14 cellular contexts compared by ENCODE assay signal in genomic region chr2:37658682-37659081, GRCh38. TPM values are rescaled to one million over a fixed set of nuclear protein-coding genes. Genes with fewer than 3 reads are reported as not detected.
DNase-seq lines count a peak whose midpoint lies in the region; ATAC-seq and TF ChIP-seq lines count a peak whose summit lies in the region.
"Had no signal": no experiment of that assay in that cellular context is flagged by ENCODE, and none has a peak within 500 bp of the region (broad histone marks: within the 10 kb centered on the region; RNA-seq: fewer than 3 reads in every experiment).

No MANE protein-coding gene starts in this region.

- no peaks in the 10 kb centered on the region for H3K9me3 Mint-ChIP-seq in stimulated activated naive CD8-positive, alpha-beta T cell treated with anti-CD3 and anti-CD28 coated beads, Interleukin-15, Interleukin-2, amounts not matched to agents 100 ng/mL and 50 ng/mL, for 24 hours
- no peaks in the 10 kb centered on the region for H3K9me3 Mint-ChIP-seq in chondrocyte (ENCODE audit: low read depth)
- H3K9me3 Mint-ChIP-seq in natural killer cell = no peaks in the 10 kb centered on the region

- ATAC-seq in stimulated activated naive CD8-positive, alpha-beta T cell treated with anti-CD3 and anti-CD28 coated beads, Interleukin-15, Interleukin-2, amounts not matched to agents 100 U/mL and 50 U/mL, for 24 hours = no peak
- ATAC-seq in natural killer cell (no peak), HG03565 (IDR thresholded peaks at IDR 0.05; ENCODE audit: unreplicated experiment) (no peak)

- in situ Hi-C loops in brain microvascular endothelial cell (cut with HindIII; ENCODE audit: low pct_ligation_motif_present, low sequenced_read_pairs) = no loop called here

- no peaks in the 10 kb centered on the region for H3K27me3 ChIP-seq in uterus
- H3K27me3 ChIP-seq in brain microvascular endothelial cell (replicated peaks) = no peaks in the 10 kb centered on the region

- TF ChIP-seq POLR2A in uterus (IDR thresholded peaks at IDR 0.05) = no peak

- TF ChIP-seq CTCF in chondrocyte (IDR thresholded peaks at IDR 0.05) = no peak
- no peak for TF ChIP-seq CTCF in natural killer cell (IDR thresholded peaks at IDR 0.05)
- no peak for TF ChIP-seq CTCF in uterus (IDR thresholded peaks at IDR 0.05)
- TF ChIP-seq CTCF in brain microvascular endothelial cell (IDR thresholded peaks at IDR 0.05; ENCODE audit: low read depth, low read length, missing control alignments) = no peak

- peak overlapping the region; percentile 27 to 95 for H3K27ac ChIP-seq in uterus
- no peak overlapping the region for H3K27ac ChIP-seq in brain microvascular endothelial cell

- no peaks in the 10 kb centered on the region for H3K27me3 Mint-ChIP-seq in stimulated activated naive CD8-positive, alpha-beta T cell treated with anti-CD3 and anti-CD28 coated beads, Interleukin-15, Interleukin-2, amounts not matched to agents 100 ng/mL and 50 ng/mL, for 24 hours
- no peaks in the 10 kb centered on the region for H3K27me3 Mint-ChIP-seq in chondrocyte (ENCODE audit: low read depth)
- H3K27me3 Mint-ChIP-seq in natural killer cell (ENCODE audit: low read depth in 2 of 2) = no peaks in the 10 kb centered on the region

- no peaks in the 10 kb centered on the region for H3K9me3 ChIP-seq in uterus

- no peak for DNase-seq in stimulated activated naive CD8-positive, alpha-beta T cell treated with anti-CD3 and anti-CD28 coated beads, Interleukin-15, Interleukin-2, amounts not matched to agents 100 U/mL and 50 U/mL, for 24 hours
- DNase-seq in chondrocyte (ENCODE audit: low spot score) (no peak), natural killer cell (no peak), uterus (no peak), brain microvascular endothelial cell (no peak), UCSD-AML1 (lab: John Stamatoyannopoulos, UW; ENCODE audit: unreplicated experiment) (no peak)
- DNase-seq: dermis blood vessel endothelial cell; foreskin melanocyte; GOT3; NCI-H2227 treated with DMSO at 0.1 percent for 48 hours; occipital lobe; stimulated activated CD8-positive, alpha-beta memory T cell treated with anti-CD3 and anti-CD28 coated beads, Interleukin-4, amount 100 ng/mL, for 48 hours had no signal

- H3K36me3 Mint-ChIP-seq in stimulated activated naive CD8-positive, alpha-beta T cell treated with anti-CD3 and anti-CD28 coated beads, Interleukin-15, Interleukin-2, amounts not matched to agents 100 ng/mL and 50 ng/mL, for 24 hours (ENCODE audit: low read depth) = peaks cover 38% of the 10 kb centered on the region
- H3K36me3 Mint-ChIP-seq in chondrocyte (ENCODE audit: low read depth) = peaks cover 10% of the 10 kb centered on the region
- H3K36me3 Mint-ChIP-seq in natural killer cell = no peaks in the 10 kb centered on the region

- no peak overlapping the region for H3K4me3 Mint-ChIP-seq in stimulated activated naive CD8-positive, alpha-beta T cell treated with anti-CD3 and anti-CD28 coated beads, Interleukin-15, Interleukin-2, amounts not matched to agents 100 ng/mL and 50 ng/mL, for 24 hours
- H3K4me3 Mint-ChIP-seq in chondrocyte (ENCODE audit: unreplicated experiment) (no peak overlapping the region), natural killer cell (peak overlapping the region; percentile 51)

- intact Hi-C loops in natural killer cell (cut with micrococcal nuclease) (loop anchor here (5.0 kb wide), 1 partner anchor 36 kb away; no protein-coding TSS in a partner anchor), uterus (cut with DNase I; ENCODE audit: low total_unique reads) (no loop called here)

- H3K27ac Mint-ChIP-seq in stimulated activated naive CD8-positive, alpha-beta T cell treated with anti-CD3 and anti-CD28 coated beads, Interleukin-15, Interleukin-2, amounts not matched to agents 100 ng/mL and 50 ng/mL, for 24 hours = peak overlapping the region; percentile 2
- H3K27ac Mint-ChIP-seq in chondrocyte (ENCODE audit: unreplicated experiment) (peak overlapping the region; percentile 17), natural killer cell (peak overlapping the region; percentile 91 to 96)

- H3K36me3 ChIP-seq in uterus (no peaks in the 10 kb centered on the region), brain microvascular endothelial cell (replicated peaks) (peaks cover 38% of the 10 kb centered on the region)

- no peak overlapping the region for H3K4me3 ChIP-seq in uterus
- no peak overlapping the region for H3K4me3 ChIP-seq in brain microvascular endothelial cell (ENCODE audit: low read depth, low read length)

- peaks cover 90% of the 10 kb centered on the region for H3K4me1 Mint-ChIP-seq in stimulated activated naive CD8-positive, alpha-beta T cell treated with anti-CD3 and anti-CD28 coated beads, Interleukin-15, Interleukin-2, amounts not matched to agents 100 ng/mL and 50 ng/mL, for 24 hours (ENCODE audit: low read depth)
- peaks cover 87% of the 10 kb centered on the region for H3K4me1 Mint-ChIP-seq in chondrocyte (ENCODE audit: low read depth)
- peaks cover 96 to 97% of the 10 kb centered on the region in 2 donors for H3K4me1 Mint-ChIP-seq in natural killer cell

- H3K4me1 ChIP-seq in uterus = peaks cover 16 to 27% of the 10 kb centered on the region in 2 donors

RNA-seq across cellular contexts. Expression of gene CDC42EP3, which starts 12.8 kb away (rescaled TPM):
- total RNA-seq in chondrocyte = 60.3 to 97.8 TPM (median 91.2 TPM) in 3 replicates
- 100 to 1,000 TPM in 1 of 3 donors, 10 to 100 TPM in 2; 73.9 to 105 (median 84.6) TPM for total RNA-seq in natural killer cell
- 10 to 100 TPM; 24.7 to 93.0 (median 57.3) TPM for total RNA-seq in uterus

Comparison
In these comparisons a context has a peak if more than half of its experiments do, and no peak if none do; other contexts are left out.
1. H3K27ac Mint-ChIP-seq: peak in every context shown above with its lines; median percentile 94 in natural killer cell; 17 in chondrocyte; 2 in stimulated activated naive CD8-positive, alpha-beta T cell treated with anti-CD3 and anti-CD28 coated beads, Interleukin-15, Interleukin-2, amounts not matched to agents 100 ng/mL and 50 ng/mL, for 24 hours.